8 cellular contexts compared by ENCODE assay signal in the genomic region with DNA sequence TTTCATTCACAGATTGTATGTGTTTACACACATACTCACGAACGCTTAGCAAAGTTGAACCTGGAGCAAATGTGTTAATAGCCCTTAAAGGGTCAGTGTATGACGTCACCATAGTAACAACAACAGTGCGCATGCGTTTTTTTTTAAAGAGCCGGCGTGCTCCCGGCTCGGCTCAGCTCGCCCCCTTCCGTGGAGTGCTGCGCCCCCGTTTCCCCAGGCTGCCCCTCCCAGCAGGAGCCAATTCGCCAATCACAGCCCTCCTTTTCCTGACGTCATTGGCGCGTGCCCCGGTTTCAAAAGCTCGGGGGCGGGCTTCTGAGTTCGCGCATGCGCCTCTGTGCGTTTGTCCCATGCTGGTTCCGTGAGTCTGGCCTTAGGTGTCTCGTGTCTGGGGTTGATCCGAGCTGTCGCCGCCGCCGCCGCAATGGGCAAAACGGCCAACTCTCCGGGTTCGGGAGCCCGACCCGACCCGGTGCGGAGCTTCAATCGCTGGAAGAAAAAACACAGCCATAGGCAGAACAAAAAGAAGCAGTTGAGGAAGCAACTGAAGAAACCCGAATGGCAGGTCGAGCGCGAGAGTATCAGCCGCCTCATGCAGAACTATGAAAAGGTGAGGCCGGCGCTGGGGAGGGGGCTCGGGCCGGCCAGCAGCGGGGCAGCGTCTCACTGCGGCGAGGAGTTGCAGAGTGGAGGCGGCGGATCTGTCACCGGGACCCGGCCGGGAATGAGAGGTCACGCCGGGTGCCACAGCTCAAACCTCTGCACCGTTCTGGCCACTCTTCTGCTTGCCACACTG. TPM values are rescaled to one million over a fixed set of nuclear protein-coding genes. Genes with fewer than 3 reads are reported as not detected.
DNase-seq lines count a peak whose midpoint lies in the region; ATAC-seq lines count a peak whose summit lies in the region.

Gene DDX10, plus strand, starts transcription at position 340 of the 796 bp plus-strand sequence. Its CDS starts 85 bp downstream, at position 425.

- H3K4me3 Mint-ChIP-seq in dendritic cell treated with granulocyte-macrophage colony-stimulating factor and Interleukin-4, amounts not matched to agents 40 ng/mL and 50 ng/mL, for 4 days: peak within 1 kb of the TSS; percentile 100

- H3K9me3 Mint-ChIP-seq in dendritic cell treated with granulocyte-macrophage colony-stimulating factor and Interleukin-4, amounts not matched to agents 40 ng/mL and 50 ng/mL, for 4 days: no peaks in the 10 kb centered on the region

- intact Hi-C loops in dendritic cell treated with granulocyte-macrophage colony-stimulating factor and Interleukin-4, amounts not matched to agents 40 ng/mL and 50 ng/mL, for 4 days (cut with micrococcal nuclease): loop anchor here (5.0 to 10.0 kb wide), 4 partner anchors 440 to 740 kb away; partner anchors contain the start of genes ACAT1, ATM, CUL5 and NPAT

- H3K27me3 Mint-ChIP-seq in dendritic cell treated with granulocyte-macrophage colony-stimulating factor and Interleukin-4, amounts not matched to agents 40 ng/mL and 50 ng/mL, for 4 days: no peaks in the 10 kb centered on the region

- H3K36me3 Mint-ChIP-seq in dendritic cell treated with granulocyte-macrophage colony-stimulating factor and Interleukin-4, amounts not matched to agents 40 ng/mL and 50 ng/mL, for 4 days (ENCODE audit: low read depth): peaks cover 6% of the 10 kb centered on the region

- H3K4me1 Mint-ChIP-seq in dendritic cell treated with granulocyte-macrophage colony-stimulating factor and Interleukin-4, amounts not matched to agents 40 ng/mL and 50 ng/mL, for 4 days (ENCODE audit: low read depth): peaks cover 45% of the 10 kb centered on the region

- peak; percentile 80 for ATAC-seq in GM19351 (IDR thresholded peaks at IDR 0.05; ENCODE audit: unreplicated experiment)
- ATAC-seq in HG03521 (IDR thresholded peaks at IDR 0.05; ENCODE audit: unreplicated experiment): peak; percentile 86
- ATAC-seq in left lobe of liver: peak; percentile 98

- DNase-seq in C1 segment of cervical spinal cord (lab: John Stamatoyannopoulos, UW) (peak; percentile 92 to 99 (median 97)), NCI-H748 (lab: John Stamatoyannopoulos, UW; ENCODE audit: unreplicated experiment) (peak; percentile 94), left lobe of liver (ENCODE audit: low spot score) (peak; percentile 99)
- peak; percentile 98 for DNase-seq in activated CD4-positive, alpha-beta T cell treated with anti-CD3 and anti-CD28 coated beads, Interleukin-2, amount 50 U/mL, for 1 hour
- DNase-seq in stimulated activated CD4-positive, alpha-beta T cell treated with anti-CD3 and anti-CD28 coated beads, Interleukin-2, amount 100 ng/mL, for 4 hours (ENCODE audit: low read depth): peak; percentile 97

- H3K27ac Mint-ChIP-seq in dendritic cell treated with granulocyte-macrophage colony-stimulating factor and Interleukin-4, amounts not matched to agents 40 ng/mL and 50 ng/mL, for 4 days: peak within 1 kb of the TSS; percentile 86

RNA-seq across cellular contexts. Expression of gene DDX10, which starts in this region (rescaled TPM):
- 10.0 TPM for total RNA-seq in left lobe of liver

Comparison
In these comparisons a context has a peak if more than half of its experiments do, and no peak if none do; other contexts are left out.
1. Peak in every context shown above with its lines: DNase-seq and ATAC-seq.